8 cellular contexts compared by ENCODE assay signal in genomic region chr6:67593247-67593646, GRCh38.
"Had no signal": no experiment of that assay in that cellular context is flagged by ENCODE, and none has a peak within 500 bp of the region (broad histone marks: within the 10 kb centered on the region; RNA-seq: fewer than 3 reads in every experiment).

No MANE protein-coding gene starts in this region.

- H3K9me3 ChIP-seq: HAP-1 had no signal

- H3K9ac ChIP-seq: GM23248 had no signal

- ATAC-seq: HCT116 had no signal

- H2AFZ ChIP-seq: GM23248 had no signal

- H3K4me3 ChIP-seq: GM23248, HAP-1 had no signal

- H3K4me1 ChIP-seq: HAP-1 had no signal

- H3K36me3 ChIP-seq: HAP-1 had no signal

- H3K27ac ChIP-seq: GM23248, HL-60 had no signal

- DNase-seq: GM23248, GOT3, H7, HFFc6, KG1 had no signal
